8 cellular contexts compared by ENCODE assay signal in the genomic region with DNA sequence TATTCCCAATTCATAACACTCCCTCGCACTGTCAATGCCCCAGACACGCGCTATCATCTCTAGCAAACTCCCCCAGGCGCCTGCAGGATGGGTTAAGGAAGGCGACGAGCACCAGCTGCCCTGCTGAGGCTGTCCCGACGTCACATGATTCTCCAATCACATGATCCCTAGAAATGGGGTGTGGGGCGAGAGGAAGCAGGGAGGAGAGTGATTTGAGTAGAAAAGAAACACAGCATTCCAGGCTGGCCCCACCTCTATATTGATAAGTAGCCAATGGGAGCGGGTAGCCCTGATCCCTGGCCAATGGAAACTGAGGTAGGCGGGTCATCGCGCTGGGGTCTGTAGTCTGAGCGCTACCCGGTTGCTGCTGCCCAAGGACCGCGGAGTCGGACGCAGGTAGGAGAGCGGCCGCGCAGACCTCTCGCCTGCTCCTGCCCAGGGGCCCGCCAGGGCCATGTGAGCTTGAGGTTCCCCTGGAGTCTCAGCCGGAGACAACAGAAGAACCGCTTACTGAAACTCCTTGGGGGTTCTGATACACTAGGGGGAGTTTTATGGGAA. TPM values are rescaled to one million over a fixed set of nuclear protein-coding genes. Genes with fewer than 3 reads are reported as not detected.
DNase-seq lines count a peak whose midpoint lies in the region; ATAC-seq and TF ChIP-seq lines count a peak whose summit lies in the region.

A gene (plus strand): TSS at position 364 of the 558 bp plus-strand sequence. CDS start 3,863 bp downstream, outside the sequence.

- H2BK12ac ChIP-seq in H9 (ENCODE audit: insufficient read length, low read depth, low read length) = no peak within 1 kb of the TSS

- H3K79me1 ChIP-seq in H9 (ENCODE audit: insufficient read depth, low read depth, low read length, poor library complexity, severe bottlenecking) = no peaks in the 10 kb centered on the region

- H3K14ac ChIP-seq in H9 (ENCODE audit: insufficient read depth, low read length) = no peak within 1 kb of the TSS

- H2AFZ ChIP-seq in H9 (ENCODE audit: low read length) = no peak within 1 kb of the TSS

- TF ChIP-seq EP300 in suprapubic skin (IDR thresholded peaks at IDR 0.05) = no peak

- no peak within 1 kb of the TSS for H4K91ac ChIP-seq in H9 (ENCODE audit: insufficient read length, low read depth, low read length)

- peaks cover 5% of the 10 kb centered on the region for H3K23me2 ChIP-seq in H9 (ENCODE audit: insufficient read length, low read depth, low read length, poor library complexity, severe bottlenecking)

- peak within 1 kb of the TSS; percentile 25 for H3K9ac ChIP-seq in H9 (ENCODE audit: extremely low read depth, insufficient read length, low read length)

- H3K9me3 Mint-ChIP-seq in H9 = no peaks in the 10 kb centered on the region
- H3K9me3 Mint-ChIP-seq in activated naive CD4-positive, alpha-beta T cell treated with anti-CD3 and anti-CD28 coated beads, Interleukin-2, amount 50 U/mL, for 24 hours = no peaks in the 10 kb centered on the region

- H3K36me3 ChIP-seq in suprapubic skin = peaks cover 13% of the 10 kb centered on the region

- H3K4me1 ChIP-seq in H9 (ENCODE audit: insufficient read depth, low read length) = no peaks in the 10 kb centered on the region
- H3K4me1 ChIP-seq in suprapubic skin = peaks cover 63% of the 10 kb centered on the region

- H4K8ac ChIP-seq in H9 (replicated peaks; ENCODE audit: insufficient read length, low read depth, low read length) = no peak within 1 kb of the TSS

- H3K4me1 Mint-ChIP-seq in H9 = peaks cover 8% of the 10 kb centered on the region in 2 experiments
- peaks cover 16% of the 10 kb centered on the region for H3K4me1 Mint-ChIP-seq in activated naive CD4-positive, alpha-beta T cell treated with anti-CD3 and anti-CD28 coated beads, Interleukin-2, amount 50 U/mL, for 24 hours

- peak within 1 kb of the TSS; percentile 73 to 85 (median 85); a peak in 6 of 7 replicates for H3K27ac Mint-ChIP-seq in H9
- peak within 1 kb of the TSS; percentile 26 for H3K27ac Mint-ChIP-seq in activated naive CD4-positive, alpha-beta T cell treated with anti-CD3 and anti-CD28 coated beads, Interleukin-2, amount 50 U/mL, for 24 hours

- H2AK5ac ChIP-seq in H9 (ENCODE audit: insufficient read length, low read length) = no peak within 1 kb of the TSS

- H3K56ac ChIP-seq in H9 (ENCODE audit: insufficient read length, low read depth, low read length) = no peak within 1 kb of the TSS

- peak; percentile 99 for ATAC-seq in SK-N-SH treated with all-trans-retinoic acid at 6 μM for 48 hours

- peak within 1 kb of the TSS; percentile 89 for H3K4me2 ChIP-seq in H9 (ENCODE audit: insufficient read depth, insufficient read length, low read length)

- no CpG with 5 or more reads among the region's 26 CpGs for WGBS in H9 (ENCODE audit: extremely low coverage, insufficient read length, low lambda C conversion rate)
- 1% methylated on average over 16 of the region's 26 CpGs for WGBS in suprapubic skin

- no peaks in the 10 kb centered on the region for H3K79me2 ChIP-seq in H9 (ENCODE audit: insufficient read depth, low read length)

- H2BK20ac ChIP-seq in H9 (ENCODE audit: low read depth, low read length, poor library complexity, severe bottlenecking) = no peak within 1 kb of the TSS

- no peaks in the 10 kb centered on the region for H3K9me3 ChIP-seq in H9 (ENCODE audit: control insufficient read depth, low read depth, low read length)
- H3K9me3 ChIP-seq in suprapubic skin = no peaks in the 10 kb centered on the region

- TF ChIP-seq POLR2A in NB4 (IDR thresholded peaks at IDR 0.05; ENCODE audit: extremely low read depth, insufficient read length) (peak; percentile 62), suprapubic skin (IDR thresholded peaks at IDR 0.05) (peak in 1 of 2 donors; percentile 65)

- H2BK5ac ChIP-seq in H9 (ENCODE audit: insufficient read length, low read length) = no peak within 1 kb of the TSS

- H3K27me3 ChIP-seq in H9 (ENCODE audit: insufficient read depth, low read length) (no peaks in the 10 kb centered on the region), suprapubic skin (no peaks in the 10 kb centered on the region)

- H3K27me3 Mint-ChIP-seq in H9 (ENCODE audit: low read depth) = peaks cover 34% of the 10 kb centered on the region
- no peaks in the 10 kb centered on the region for H3K27me3 Mint-ChIP-seq in activated naive CD4-positive, alpha-beta T cell treated with anti-CD3 and anti-CD28 coated beads, Interleukin-2, amount 50 U/mL, for 24 hours

- no peak within 1 kb of the TSS for H2BK120ac ChIP-seq in H9 (ENCODE audit: low read depth, low read length, poor library complexity, severe bottlenecking)

- H3K4ac ChIP-seq in H9 (ENCODE audit: low read depth, low read length) = no peak within 1 kb of the TSS

- H3K27ac ChIP-seq in H9 (ENCODE audit: insufficient read length, low read depth, low read length) (no peak within 1 kb of the TSS), suprapubic skin (peak within 1 kb of the TSS; percentile 89)

- no peak within 1 kb of the TSS for H4K5ac ChIP-seq in H9 (ENCODE audit: insufficient read length, low read depth, low read length)

- H3K36me3 Mint-ChIP-seq in H9 (ENCODE audit: insufficient read depth in 1 of 3, low read depth in 3 of 3) = peaks cover 0 to 3% (median 0%) of the 10 kb centered on the region in 3 experiments; a peak in 1 of 7 replicates
- H3K36me3 Mint-ChIP-seq in activated naive CD4-positive, alpha-beta T cell treated with anti-CD3 and anti-CD28 coated beads, Interleukin-2, amount 50 U/mL, for 24 hours = no peaks in the 10 kb centered on the region

- H3K4me3 ChIP-seq in NB4 (ENCODE audit: low read depth, low read length) (peak within 1 kb of the TSS; percentile 90), suprapubic skin (peak within 1 kb of the TSS; percentile 85)

- peak within 1 kb of the TSS; percentile 82 to 94 for H3K4me3 Mint-ChIP-seq in H9
- peak within 1 kb of the TSS; percentile 95 for H3K4me3 Mint-ChIP-seq in activated naive CD4-positive, alpha-beta T cell treated with anti-CD3 and anti-CD28 coated beads, Interleukin-2, amount 50 U/mL, for 24 hours

- H4K20me1 ChIP-seq in H9 (ENCODE audit: control insufficient read depth, insufficient read depth, insufficient read length) = no peaks in the 10 kb centered on the region

- no peak within 1 kb of the TSS for H2BK15ac ChIP-seq in H9 (ENCODE audit: low read depth, low read length)

- DNase-seq in ELF-1 (ENCODE audit: low read depth, low spot score) (peak; percentile 99), H9 (peak; percentile 100), NB4 (ENCODE audit: low read depth) (peak; percentile 93), globus pallidus (ENCODE audit: low spot score) (peak; percentile 99), nucleus accumbens (lab: John Stamatoyannopoulos, UW) (peak; percentile 75 to 98 (median 95)), suprapubic skin (ENCODE audit: low spot score in 2 of 2) (peak; percentile 97)

- H3T11ph ChIP-seq in H9 (ENCODE audit: low read length) = no peak within 1 kb of the TSS

- TF ChIP-seq CTCF in H9 (conservative IDR thresholded peaks at IDR 0.05) (no peak), NB4 (IDR thresholded peaks at IDR 0.05; ENCODE audit: low read depth, low read length) (peak; percentile 17), suprapubic skin (IDR thresholded peaks at IDR 0.05) (no peak)

- H3K23ac ChIP-seq in H9 (ENCODE audit: insufficient read length, low read depth, low read length) = no peak within 1 kb of the TSS

- H3K18ac ChIP-seq in H9 (ENCODE audit: insufficient read length, low read depth, low read length) = no peak within 1 kb of the TSS

TF ChIP-seq in SK-N-SH treated with all-trans-retinoic acid at 6 μM for 48 hours, 23 proteins besides CTCF, POLR2A, EP300 and RAD21:
- TF ChIP-seq, protein P1, sequence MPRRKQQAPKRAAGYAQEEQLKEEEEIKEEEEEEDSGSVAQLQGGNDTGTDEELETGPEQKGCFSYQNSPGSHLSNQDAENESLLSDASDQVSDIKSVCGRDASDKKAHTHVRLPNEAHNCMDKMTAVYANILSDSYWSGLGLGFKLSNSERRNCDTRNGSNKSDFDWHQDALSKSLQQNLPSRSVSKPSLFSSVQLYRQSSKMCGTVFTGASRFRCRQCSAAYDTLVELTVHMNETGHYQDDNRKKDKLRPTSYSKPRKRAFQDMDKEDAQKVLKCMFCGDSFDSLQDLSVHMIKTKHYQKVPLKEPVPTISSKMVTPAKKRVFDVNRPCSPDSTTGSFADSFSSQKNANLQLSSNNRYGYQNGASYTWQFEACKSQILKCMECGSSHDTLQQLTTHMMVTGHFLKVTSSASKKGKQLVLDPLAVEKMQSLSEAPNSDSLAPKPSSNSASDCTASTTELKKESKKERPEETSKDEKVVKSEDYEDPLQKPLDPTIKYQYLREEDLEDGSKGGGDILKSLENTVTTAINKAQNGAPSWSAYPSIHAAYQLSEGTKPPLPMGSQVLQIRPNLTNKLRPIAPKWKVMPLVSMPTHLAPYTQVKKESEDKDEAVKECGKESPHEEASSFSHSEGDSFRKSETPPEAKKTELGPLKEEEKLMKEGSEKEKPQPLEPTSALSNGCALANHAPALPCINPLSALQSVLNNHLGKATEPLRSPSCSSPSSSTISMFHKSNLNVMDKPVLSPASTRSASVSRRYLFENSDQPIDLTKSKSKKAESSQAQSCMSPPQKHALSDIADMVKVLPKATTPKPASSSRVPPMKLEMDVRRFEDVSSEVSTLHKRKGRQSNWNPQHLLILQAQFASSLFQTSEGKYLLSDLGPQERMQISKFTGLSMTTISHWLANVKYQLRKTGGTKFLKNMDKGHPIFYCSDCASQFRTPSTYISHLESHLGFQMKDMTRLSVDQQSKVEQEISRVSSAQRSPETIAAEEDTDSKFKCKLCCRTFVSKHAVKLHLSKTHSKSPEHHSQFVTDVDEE (CRISPR knock-in tag; IDR thresholded peaks at IDR 0.05) = 0 out of 2 replicates have a peak, but pooled peaks have one; percentile 22
- TF ChIP-seq SNAI2 (CRISPR knock-in tag; IDR thresholded peaks at IDR 0.05) (0 out of 2 replicates have a peak, but pooled peaks have one; percentile 30), ZNF70 (CRISPR knock-in tag; IDR thresholded peaks at IDR 0.05) (no peak), TCF4 (CRISPR knock-in tag; IDR thresholded peaks at IDR 0.05; ENCODE audit: borderline replicate concordance) (peak; percentile 28; the same call in 1 of the 2 replicates), ZFP3 (CRISPR knock-in tag; IDR thresholded peaks at IDR 0.05) (peak; percentile 89; the same call in 1 of the 2 replicates)

RNA-seq across cellular contexts. Expression of the gene that starts here (rescaled TPM):
- 127 and 130 TPM in 2 replicates for total RNA-seq in H9 (2021)
- 100 to 1,000 TPM; 294 to 451 (median 340) TPM for total RNA-seq in suprapubic skin
